1 cellular context compared by ENCODE assay signal in the genomic region with DNA sequence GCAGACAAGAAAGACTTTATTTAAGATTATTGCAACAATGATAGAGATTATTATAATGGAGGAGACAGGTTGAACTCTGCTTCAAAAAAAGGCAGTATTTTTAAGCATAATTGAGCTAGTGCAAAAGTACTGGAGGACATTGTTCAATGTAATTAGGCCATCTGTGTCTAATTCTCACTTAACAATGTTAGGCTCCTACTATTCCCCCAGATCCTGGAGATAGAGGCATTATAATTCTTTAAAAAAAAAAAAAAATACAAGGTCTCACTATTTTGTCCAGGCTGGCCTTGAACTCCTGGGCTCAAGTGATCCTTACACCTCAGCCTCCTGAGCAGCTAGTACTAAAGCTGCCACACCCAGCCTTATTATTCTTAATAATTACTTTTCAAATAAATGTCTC.
TF ChIP-seq lines count a peak whose summit lies in the region.

No MANE protein-coding gene starts in this region.

TF ChIP-seq in WTC11, 78 proteins besides CTCF, POLR2A, EP300 and RAD21 (continued from another document):
- TF ChIP-seq, protein P1, sequence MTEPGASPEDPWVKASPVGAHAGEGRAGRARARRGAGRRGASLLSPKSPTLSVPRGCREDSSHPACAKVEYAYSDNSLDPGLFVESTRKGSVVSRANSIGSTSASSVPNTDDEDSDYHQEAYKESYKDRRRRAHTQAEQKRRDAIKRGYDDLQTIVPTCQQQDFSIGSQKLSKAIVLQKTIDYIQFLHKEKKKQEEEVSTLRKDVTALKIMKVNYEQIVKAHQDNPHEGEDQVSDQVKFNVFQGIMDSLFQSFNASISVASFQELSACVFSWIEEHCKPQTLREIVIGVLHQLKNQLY (CRISPR knock-in tag; IDR thresholded peaks at IDR 0.05): no peak
- TF ChIP-seq TEAD4 (CRISPR knock-in tag; IDR thresholded peaks at IDR 0.05) (no peak), ZNF138 (CRISPR knock-in tag; conservative IDR thresholded peaks at IDR 0.05) (no peak)
- TF ChIP-seq, protein P2, sequence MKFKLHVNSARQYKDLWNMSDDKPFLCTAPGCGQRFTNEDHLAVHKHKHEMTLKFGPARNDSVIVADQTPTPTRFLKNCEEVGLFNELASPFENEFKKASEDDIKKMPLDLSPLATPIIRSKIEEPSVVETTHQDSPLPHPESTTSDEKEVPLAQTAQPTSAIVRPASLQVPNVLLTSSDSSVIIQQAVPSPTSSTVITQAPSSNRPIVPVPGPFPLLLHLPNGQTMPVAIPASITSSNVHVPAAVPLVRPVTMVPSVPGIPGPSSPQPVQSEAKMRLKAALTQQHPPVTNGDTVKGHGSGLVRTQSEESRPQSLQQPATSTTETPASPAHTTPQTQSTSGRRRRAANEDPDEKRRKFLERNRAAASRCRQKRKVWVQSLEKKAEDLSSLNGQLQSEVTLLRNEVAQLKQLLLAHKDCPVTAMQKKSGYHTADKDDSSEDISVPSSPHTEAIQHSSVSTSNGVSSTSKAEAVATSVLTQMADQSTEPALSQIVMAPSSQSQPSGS (CRISPR knock-in tag; IDR thresholded peaks at IDR 0.05; ENCODE audit: borderline replicate concordance, low read depth): no peak
- TF ChIP-seq, protein P3, sequence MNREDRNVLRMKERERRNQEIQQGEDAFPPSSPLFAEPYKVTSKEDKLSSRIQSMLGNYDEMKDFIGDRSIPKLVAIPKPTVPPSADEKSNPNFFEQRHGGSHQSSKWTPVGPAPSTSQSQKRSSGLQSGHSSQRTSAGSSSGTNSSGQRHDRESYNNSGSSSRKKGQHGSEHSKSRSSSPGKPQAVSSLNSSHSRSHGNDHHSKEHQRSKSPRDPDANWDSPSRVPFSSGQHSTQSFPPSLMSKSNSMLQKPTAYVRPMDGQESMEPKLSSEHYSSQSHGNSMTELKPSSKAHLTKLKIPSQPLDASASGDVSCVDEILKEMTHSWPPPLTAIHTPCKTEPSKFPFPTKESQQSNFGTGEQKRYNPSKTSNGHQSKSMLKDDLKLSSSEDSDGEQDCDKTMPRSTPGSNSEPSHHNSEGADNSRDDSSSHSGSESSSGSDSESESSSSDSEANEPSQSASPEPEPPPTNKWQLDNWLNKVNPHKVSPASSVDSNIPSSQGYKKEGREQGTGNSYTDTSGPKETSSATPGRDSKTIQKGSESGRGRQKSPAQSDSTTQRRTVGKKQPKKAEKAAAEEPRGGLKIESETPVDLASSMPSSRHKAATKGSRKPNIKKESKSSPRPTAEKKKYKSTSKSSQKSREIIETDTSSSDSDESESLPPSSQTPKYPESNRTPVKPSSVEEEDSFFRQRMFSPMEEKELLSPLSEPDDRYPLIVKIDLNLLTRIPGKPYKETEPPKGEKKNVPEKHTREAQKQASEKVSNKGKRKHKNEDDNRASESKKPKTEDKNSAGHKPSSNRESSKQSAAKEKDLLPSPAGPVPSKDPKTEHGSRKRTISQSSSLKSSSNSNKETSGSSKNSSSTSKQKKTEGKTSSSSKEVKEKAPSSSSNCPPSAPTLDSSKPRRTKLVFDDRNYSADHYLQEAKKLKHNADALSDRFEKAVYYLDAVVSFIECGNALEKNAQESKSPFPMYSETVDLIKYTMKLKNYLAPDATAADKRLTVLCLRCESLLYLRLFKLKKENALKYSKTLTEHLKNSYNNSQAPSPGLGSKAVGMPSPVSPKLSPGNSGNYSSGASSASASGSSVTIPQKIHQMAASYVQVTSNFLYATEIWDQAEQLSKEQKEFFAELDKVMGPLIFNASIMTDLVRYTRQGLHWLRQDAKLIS (CRISPR knock-in tag; IDR thresholded peaks at IDR 0.05; ENCODE audit: borderline replicate concordance): no peak
